24 cellular contexts compared by ENCODE assay signal in genomic region chr14:102557434-102558226, GRCh38.
"Had no signal": no experiment of that assay in that cellular context is flagged by ENCODE, and none has a peak within 500 bp of the region (broad histone marks: within the 10 kb centered on the region; RNA-seq: fewer than 3 reads in every experiment).

No MANE protein-coding gene starts in this region.

- H3K27ac ChIP-seq: body of pancreas, sigmoid colon, testis, upper lobe of left lung had no signal

- ATAC-seq: activated CD8-positive, alpha-beta T cell treated with anti-CD3 and anti-CD28 coated beads, Interleukin-2, amount 10 ng/mL, durations not matched to agents 7 days and 5 days; body of pancreas; left cardiac atrium; mucosa of descending colon had no signal

- H3K4me1 Mint-ChIP-seq: activated naive CD4-positive, alpha-beta T cell treated with anti-CD3 and anti-CD28 coated beads, Interleukin-2, amount 50 U/mL, for 24 hours; neural crest cell had no signal

- DNase-seq: activated CD4-positive, alpha-beta T cell treated with anti-CD3 and anti-CD28 coated beads for 1 hour; activated CD4-positive, alpha-beta T cell treated with anti-CD3 and anti-CD28 coated beads, Interleukin-2, amount 50 U/mL, for 1 hour; activated CD8-positive, alpha-beta T cell treated with anti-CD3 and anti-CD28 coated beads, Interleukin-2, amount 10 ng/mL, durations not matched to agents 7 days and 5 days; activated gamma-delta T cell treated with Interleukin-2 at 50 U/mL for 16 hours; anterior cingulate cortex; body of pancreas; central memory CD4-positive, alpha-beta T cell; foreskin melanocyte; glutamatergic neuron; hippocampal formation; left cardiac atrium; mesendoderm; mucosa of descending colon; naive B cell; sigmoid colon; stimulated activated CD4-positive, alpha-beta T cell treated with anti-CD3 and anti-CD28 coated beads, Interleukin-4, amount 100 ng/mL, for 1 hour; stimulated activated naive CD4-positive, alpha-beta T cell; T-helper 1 cell; T-helper 9 cell; testis; upper lobe of left lung had no signal

- H3K4me3 Mint-ChIP-seq: activated CD8-positive, alpha-beta T cell treated with anti-CD3 and anti-CD28 coated beads, Interleukin-2, amount 10 ng/mL, durations not matched to agents 7 days and 5 days; activated naive CD4-positive, alpha-beta T cell treated with anti-CD3 and anti-CD28 coated beads, Interleukin-2, amount 50 U/mL, for 24 hours; neural crest cell had no signal

- H3K9me3 ChIP-seq: body of pancreas, mucosa of descending colon, sigmoid colon, testis, upper lobe of left lung had no signal

- H3K36me3 Mint-ChIP-seq: activated naive CD4-positive, alpha-beta T cell treated with anti-CD3 and anti-CD28 coated beads, Interleukin-2, amount 50 U/mL, for 24 hours; naive B cell had no signal

- H3K9me3 Mint-ChIP-seq: activated naive CD4-positive, alpha-beta T cell treated with anti-CD3 and anti-CD28 coated beads, Interleukin-2, amount 50 U/mL, for 24 hours; activated T-helper 1 cell treated with anti-CD3 and anti-CD28 coated beads, Interleukin-12 subunit alpha, Interleukin-12 subunit beta, Interleukin-2, Interleukin-4 antibody, amounts not matched to agents 30 ng/mL and 10 ng/mL and 1 ng/mL, durations not matched to agents 14 hours and 24 hours and 36 hours; naive B cell; neural crest cell had no signal

- H3K4me3 ChIP-seq: body of pancreas, mucosa of descending colon, sigmoid colon, testis, upper lobe of left lung had no signal

- H3K27me3 ChIP-seq: body of pancreas, sigmoid colon, testis, upper lobe of left lung had no signal

- H3K27me3 Mint-ChIP-seq: activated naive CD4-positive, alpha-beta T cell treated with anti-CD3 and anti-CD28 coated beads, Interleukin-2, amount 50 U/mL, for 24 hours; naive B cell had no signal

- H3K27ac Mint-ChIP-seq: activated CD8-positive, alpha-beta T cell treated with anti-CD3 and anti-CD28 coated beads, Interleukin-2, amount 10 ng/mL, durations not matched to agents 7 days and 5 days; activated naive CD4-positive, alpha-beta T cell treated with anti-CD3 and anti-CD28 coated beads, Interleukin-2, amount 50 U/mL, for 24 hours; activated T-helper 1 cell treated with anti-CD3 and anti-CD28 coated beads, Interleukin-12 subunit alpha, Interleukin-12 subunit beta, Interleukin-2, Interleukin-4 antibody, amounts not matched to agents 30 ng/mL and 10 ng/mL and 1 ng/mL, durations not matched to agents 14 hours and 24 hours and 36 hours had no signal

- H3K36me3 ChIP-seq: sigmoid colon, upper lobe of left lung had no signal

- H3K4me1 ChIP-seq: testis had no signal
